ENCODE assay signal across 1 cellular context in genomic region chr2:233857511-233858118, GRCh38.
TF ChIP-seq lines count a peak whose summit lies in the region.

No MANE protein-coding gene starts in this region.

TF ChIP-seq in WTC11, 78 proteins besides CTCF, POLR2A, EP300 and RAD21 (continued from another document):
- TF ChIP-seq ZNF532 (CRISPR knock-in tag; IDR thresholded peaks at IDR 0.05; ENCODE audit: borderline replicate concordance), result no peak
- no peak for TF ChIP-seq JAZF1 (CRISPR knock-in tag; IDR thresholded peaks at IDR 0.05)
- TF ChIP-seq IRF2 (CRISPR knock-in tag; IDR thresholded peaks at IDR 0.05; ENCODE audit: borderline replicate concordance, low read depth), result no peak
